36 cellular contexts compared by ENCODE assay signal in the genomic region with DNA sequence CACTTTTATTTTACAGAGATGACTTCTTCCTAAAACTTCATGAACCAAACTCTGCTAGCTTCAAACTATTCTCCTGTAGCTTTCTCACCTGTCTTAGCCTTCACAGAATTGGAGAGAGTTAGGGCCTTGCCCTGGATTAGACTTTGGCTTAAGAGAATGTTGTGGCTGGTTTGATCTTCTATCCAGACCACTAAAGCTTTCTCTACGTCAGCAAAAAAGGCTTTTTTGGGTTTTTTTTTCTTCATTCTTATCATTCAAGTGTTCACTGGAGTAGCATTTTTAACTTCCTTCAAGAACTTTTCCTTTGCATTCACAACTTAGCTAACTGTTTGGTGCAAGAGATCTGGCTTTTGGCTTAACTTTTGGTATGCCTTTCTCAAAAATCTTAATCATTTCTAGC. TPM values are rescaled to one million over a fixed set of nuclear protein-coding genes. Genes with fewer than 3 reads are reported as not detected.
"Had no signal": no experiment of that assay in that cellular context is flagged by ENCODE, and none has a peak within 500 bp of the region (broad histone marks: within the 10 kb centered on the region; RNA-seq: fewer than 3 reads in every experiment).

No MANE protein-coding gene starts in this region.

- ATAC-seq: activated CD8-positive, alpha-beta T cell treated with anti-CD3 and anti-CD28 coated beads for 36 hours; activated naive CD4-positive, alpha-beta T cell treated with anti-CD3 and anti-CD28 coated beads, Interleukin-2, amount 50 U/mL, for 72 hours; activated T-cell treated with anti-CD3 and anti-CD28 coated beads, Interleukin-2, amount 50 U/mL, for 4 hours; activated T-cell treated with anti-CD3 and anti-CD28 coated beads, Interleukin-2, amount 50 U/mL, for 72 hours; activated T-helper 17 cell treated with anti-CD3 and anti-CD28 coated beads, Interleukin-2, amount 50 U/mL, for 72 hours had no signal

- H3K27ac ChIP-seq: adrenal gland, cardiac muscle cell, VCaP had no signal

- H3K36me3 ChIP-seq: adrenal gland, cardiac muscle cell had no signal

- FAIRE-seq: astrocyte, bronchial epithelial cell, TTC549 had no signal

- H3K27me3 ChIP-seq: adrenal gland, cardiac muscle cell had no signal

- H3K9me3 ChIP-seq: adrenal gland had no signal

- DNase-seq: activated B cell treated with CpG ODN at 0.5 μM for 24 hours; activated CD4-positive, alpha-beta memory T cell treated with anti-CD3 and anti-CD28 coated beads for 36 hours; activated CD4-positive, alpha-beta T cell treated with anti-CD3 and anti-CD28 coated beads for 4 hours; activated CD4-positive, alpha-beta T cell treated with anti-CD3 and anti-CD28 coated beads, Interleukin-2, amount 10 ng/mL, durations not matched to agents 24 days and 14 days; activated CD4-positive, alpha-beta T cell treated with anti-CD3 and anti-CD28 coated beads, Interleukin-2, amount 50 U/mL, for 1 hour; activated CD4-positive, alpha-beta T cell treated with anti-CD3 and anti-CD28 coated beads, Interleukin-2, amount 50 U/mL, for 4 hours; activated CD4-positive, CD25-positive, alpha-beta regulatory T cell treated with anti-CD3 and anti-CD28 coated beads, Interleukin-2, amount 50 U/mL, for 72 hours; activated CD8-positive, alpha-beta memory T cell treated with anti-CD3 and anti-CD28 coated beads, Interleukin-2, amount 50 U/mL, for 4 hours; activated CD8-positive, alpha-beta T cell treated with anti-CD3 and anti-CD28 coated beads for 36 hours; activated effector memory CD4-positive, alpha-beta T cell treated with anti-CD3 and anti-CD28 coated beads, Interleukin-2, amount 50 U/mL, for 16 hours; activated gamma-delta T cell treated with Interleukin-2 at 50 U/mL for 16 hours; activated naive CD4-positive, alpha-beta T cell; activated naive CD4-positive, alpha-beta T cell treated with anti-CD3 and anti-CD28 coated beads for 36 hours; activated naive CD4-positive, alpha-beta T cell treated with anti-CD3 and anti-CD28 coated beads, Interleukin-2, amount 50 U/mL, for 16 hours; activated naive CD8-positive, alpha-beta T cell treated with anti-CD3 and anti-CD28 coated beads for 36 hours; activated T-cell treated with anti-CD3 and anti-CD28 coated beads for 4 hours; activated T-cell treated with anti-CD3 and anti-CD28 coated beads, Interleukin-2, amount 50 U/mL, for 1 hour; activated T-cell treated with anti-CD3 and anti-CD28 coated beads, Interleukin-2, amount 50 U/mL, for 4 hours; activated T-cell treated with anti-CD3 and anti-CD28 coated beads, Interleukin-2, amount 50 U/mL, for 72 hours; adrenal gland; amniotic stem cell; aorta; caudate nucleus; cerebellar nuclear complex; T-helper 1 cell; T-helper 2 cell; T-helper 9 cell had no signal

- H3K4me1 ChIP-seq: adrenal gland had no signal

- H3K4me3 ChIP-seq: adrenal gland, cardiac muscle cell had no signal

RNA-seq across cellular contexts. Expression of a gene that starts 19.3 kb away (rescaled TPM):
- total RNA-seq: activated B cell treated with CpG ODN at 0.5 μM for 24 hours; activated CD4-positive, alpha-beta memory T cell treated with anti-CD3 and anti-CD28 coated beads for 36 hours; activated CD4-positive, alpha-beta T cell treated with anti-CD3 and anti-CD28 coated beads, Interleukin-2, amount 10 ng/mL, durations not matched to agents 24 days and 14 days; activated CD8-positive, alpha-beta memory T cell treated with anti-CD3 and anti-CD28 coated beads for 36 hours; activated CD8-positive, alpha-beta T cell treated with anti-CD3 and anti-CD28 coated beads for 36 hours; activated naive CD4-positive, alpha-beta T cell treated with anti-CD3 and anti-CD28 coated beads for 36 hours; activated naive CD4-positive, alpha-beta T cell treated with anti-CD3 and anti-CD28 coated beads, Interleukin-2, amount 50 U/mL, for 72 hours; activated naive CD8-positive, alpha-beta T cell treated with anti-CD3 and anti-CD28 coated beads for 36 hours; activated T-cell treated with anti-CD3 and anti-CD28 coated beads, Interleukin-2, amount 50 U/mL, for 4 hours; activated T-cell treated with anti-CD3 and anti-CD28 coated beads, Interleukin-2, amount 50 U/mL, for 72 hours; activated T-helper 1 cell treated with anti-CD3 and anti-CD28 coated beads, Interleukin-12 subunit alpha, Interleukin-12 subunit beta, Interleukin-2, Interleukin-4 antibody, amounts not matched to agents 30 ng/mL and 10 ng/mL and 1 ng/mL, durations not matched to agents 14 hours and 24 hours and 36 hours; activated T-helper 17 cell treated with anti-CD3 and anti-CD28 coated beads, Interleukin-2, amount 50 U/mL, for 72 hours; adrenal gland; aorta; astrocyte; bronchial epithelial cell; cardiac muscle cell had no signal
- polyA plus RNA-seq: aorta, cardiac muscle cell had no signal

RNA-seq across cellular contexts. Expression of a gene that starts 31.9 kb away (rescaled TPM):
- total RNA-seq: activated B cell treated with CpG ODN at 0.5 μM for 24 hours; activated CD4-positive, alpha-beta memory T cell treated with anti-CD3 and anti-CD28 coated beads for 36 hours; activated CD4-positive, alpha-beta T cell treated with anti-CD3 and anti-CD28 coated beads, Interleukin-2, amount 10 ng/mL, durations not matched to agents 24 days and 14 days; activated CD8-positive, alpha-beta memory T cell treated with anti-CD3 and anti-CD28 coated beads for 36 hours; activated CD8-positive, alpha-beta T cell treated with anti-CD3 and anti-CD28 coated beads for 36 hours; activated naive CD4-positive, alpha-beta T cell treated with anti-CD3 and anti-CD28 coated beads for 36 hours; activated naive CD8-positive, alpha-beta T cell treated with anti-CD3 and anti-CD28 coated beads for 36 hours; activated T-cell treated with anti-CD3 and anti-CD28 coated beads, Interleukin-2, amount 50 U/mL, for 72 hours; activated T-helper 1 cell treated with anti-CD3 and anti-CD28 coated beads, Interleukin-12 subunit alpha, Interleukin-12 subunit beta, Interleukin-2, Interleukin-4 antibody, amounts not matched to agents 30 ng/mL and 10 ng/mL and 1 ng/mL, durations not matched to agents 14 hours and 24 hours and 36 hours; activated T-helper 17 cell treated with anti-CD3 and anti-CD28 coated beads, Interleukin-2, amount 50 U/mL, for 72 hours had no signal
